ENCODE assay signal across 18 cellular contexts in the genomic region with DNA sequence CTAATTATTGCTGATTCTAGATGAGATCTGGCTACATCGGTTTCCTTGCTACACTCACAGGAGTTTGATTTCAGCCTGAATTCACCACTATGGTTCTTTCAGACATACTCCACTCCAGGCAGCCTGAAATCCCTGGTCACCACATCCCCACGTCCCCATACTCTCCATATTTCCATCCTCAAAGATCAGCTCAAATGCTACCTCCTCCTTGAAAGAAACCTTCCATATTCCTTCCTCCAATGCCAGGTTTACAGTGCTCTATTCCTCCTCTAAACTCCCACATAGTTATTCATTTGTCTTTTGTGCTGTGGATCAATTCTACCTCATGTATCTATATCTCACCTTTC.
"Had no signal": no experiment of that assay in that cellular context is flagged by ENCODE, and none has a peak within 500 bp of the region (broad histone marks: within the 10 kb centered on the region; RNA-seq: fewer than 3 reads in every experiment).

No MANE protein-coding gene starts in this region.

- H3K27me3 ChIP-seq: ascending aorta, esophagus squamous epithelium had no signal

- H3K36me3 Mint-ChIP-seq: immature natural killer cell had no signal

- H3K36me3 ChIP-seq: ascending aorta, esophagus squamous epithelium, thoracic aorta had no signal

- FAIRE-seq: endometrium, urothelium cell line had no signal

- H3K27ac Mint-ChIP-seq: activated CD8-positive, alpha-beta T cell treated with anti-CD3 and anti-CD28 coated beads for 36 hours; activated naive CD8-positive, alpha-beta T cell treated with anti-CD3 and anti-CD28 coated beads, Interleukin-2, amount 50 U/mL, for 24 hours; immature natural killer cell; stimulated activated naive CD8-positive, alpha-beta T cell treated with anti-CD3 and anti-CD28 coated beads, Interleukin-15, Interleukin-2, amounts not matched to agents 100 ng/mL and 50 ng/mL, for 24 hours had no signal

- H3K4me1 Mint-ChIP-seq: activated naive CD8-positive, alpha-beta T cell treated with anti-CD3 and anti-CD28 coated beads, Interleukin-2, amount 50 U/mL, for 24 hours; immature natural killer cell had no signal

- H3K9me3 Mint-ChIP-seq: activated CD8-positive, alpha-beta T cell treated with anti-CD3 and anti-CD28 coated beads for 36 hours; activated naive CD8-positive, alpha-beta T cell treated with anti-CD3 and anti-CD28 coated beads, Interleukin-2, amount 50 U/mL, for 24 hours; stimulated activated naive CD8-positive, alpha-beta T cell treated with anti-CD3 and anti-CD28 coated beads, Interleukin-15, Interleukin-2, amounts not matched to agents 100 ng/mL and 50 ng/mL, for 24 hours had no signal

- H3K27ac ChIP-seq: ascending aorta, esophagus squamous epithelium, thoracic aorta had no signal

- H3K4me3 Mint-ChIP-seq: activated CD8-positive, alpha-beta T cell treated with anti-CD3 and anti-CD28 coated beads for 36 hours; activated naive CD8-positive, alpha-beta T cell treated with anti-CD3 and anti-CD28 coated beads, Interleukin-2, amount 50 U/mL, for 24 hours; immature natural killer cell; stimulated activated naive CD8-positive, alpha-beta T cell treated with anti-CD3 and anti-CD28 coated beads, Interleukin-15, Interleukin-2, amounts not matched to agents 100 ng/mL and 50 ng/mL, for 24 hours had no signal

- DNase-seq: activated CD4-positive, alpha-beta T cell treated with anti-CD3 and anti-CD28 coated beads for 4 hours; activated CD8-positive, alpha-beta memory T cell treated with anti-CD3 and anti-CD28 coated beads, Interleukin-2, amount 50 U/mL, for 4 hours; activated CD8-positive, alpha-beta T cell treated with anti-CD3 and anti-CD28 coated beads for 36 hours; activated naive CD4-positive, alpha-beta T cell treated with Interleukin-2 at 50 U/mL for 16 hours; activated naive CD8-positive, alpha-beta T cell treated with anti-CD3 and anti-CD28 coated beads, Interleukin-2, amount 50 U/mL, for 24 hours; esophagus squamous epithelium; foreskin fibroblast; glutamatergic neuron; immature natural killer cell; left cardiac atrium; stimulated activated CD4-positive, alpha-beta T cell treated with anti-CD3 and anti-CD28 coated beads, Interleukin-4, amount 100 ng/mL, for 1 hour; stimulated activated CD8-positive, alpha-beta memory T cell treated with anti-CD3 and anti-CD28 coated beads, Interleukin-4, amount 100 ng/mL, for 48 hours; T-helper 1 cell had no signal

- H3K4me3 ChIP-seq: ascending aorta, esophagus squamous epithelium, thoracic aorta had no signal

- H3K9me3 ChIP-seq: ascending aorta, esophagus squamous epithelium, thoracic aorta had no signal
